In the genomic region with DNA sequence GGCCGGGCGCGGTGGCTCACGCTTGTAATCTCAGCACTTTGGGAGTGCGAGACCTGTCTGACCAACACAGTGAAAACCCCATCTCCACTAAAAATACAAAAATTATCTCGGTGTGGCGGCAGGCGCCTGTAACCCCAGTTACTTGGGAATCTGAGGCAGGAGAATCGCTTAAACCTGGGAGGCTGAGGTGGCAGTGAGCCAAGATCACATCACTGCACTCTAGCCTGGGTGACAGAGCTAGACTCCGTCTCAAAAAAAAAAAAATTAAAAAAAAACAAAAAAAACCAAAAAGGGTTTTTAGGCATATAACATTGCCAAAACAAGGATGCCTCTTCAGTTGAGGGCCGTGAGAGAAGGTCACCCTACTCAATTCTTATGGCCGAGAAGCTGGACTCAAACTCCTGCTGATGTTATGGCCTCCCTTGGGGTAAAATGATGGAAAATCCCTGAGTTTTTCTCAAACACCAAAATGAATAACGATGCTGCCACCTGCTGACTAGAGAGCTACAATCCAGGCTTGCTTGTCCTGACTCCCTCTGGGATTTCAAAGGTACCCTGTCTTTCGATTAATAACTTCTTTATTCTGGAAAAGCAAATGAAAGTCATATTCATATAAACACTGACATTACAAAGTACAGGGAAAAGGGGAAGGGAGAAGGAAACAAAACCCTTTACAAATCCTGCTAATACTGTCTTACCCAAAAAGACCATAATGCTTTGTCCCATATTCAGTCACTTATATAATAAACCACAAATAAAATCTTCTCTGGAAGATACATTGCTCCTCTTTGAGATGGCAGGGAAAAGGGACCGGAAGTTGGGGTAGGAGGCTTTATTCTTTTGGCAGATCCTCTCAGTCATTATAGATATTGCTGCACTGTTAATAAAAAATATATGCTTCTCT, we compare ENCODE assay signal across 9 cellular contexts. TPM values are rescaled to one million over a fixed set of nuclear protein-coding genes. Genes with fewer than 3 reads are reported as not detected.
A peak's percentile ranks its signal among the peaks of the same experiment; 100 is the strongest.
DNase-seq lines count a peak whose midpoint lies in the region; ATAC-seq, FAIRE-seq and TF ChIP-seq lines count a peak whose summit lies in the region.
"Had no signal": no experiment of that assay in that cellular context is flagged by ENCODE, and none has a peak within 500 bp of the region (broad histone marks: within the 10 kb centered on the region; RNA-seq: fewer than 3 reads in every experiment).

No MANE protein-coding gene starts in this region.

- POLR2A ChIA-PET in WTC11 (lab: Charles Lee) = interaction anchor here (0.8 to 1.8 kb wide), 5 partner anchors 21 to 91 kb away, joined by 3 to 16 read pairs (median 4); partner anchors contain the start of gene TAF12

- no peaks in the 10 kb centered on the region for H3K9me3 ChIP-seq in parathyroid adenoma (ENCODE audit: control insufficient read depth, low read length)

- DNase-seq in ACHN (peak; percentile 77), NCI-H146 treated with DMSO at 0.1 percent for 48 hours (lab: John Stamatoyannopoulos, UW; ENCODE audit: unreplicated experiment) (peak; percentile 29), WTC11 (ENCODE audit: low spot score) (peak; percentile 57), foreskin melanocyte (peak; percentile 77)

- H3K4me1 ChIP-seq in parathyroid adenoma = no peaks in the 10 kb centered on the region

- H2AFZ ChIP-seq in parathyroid adenoma = no peak overlapping the region

- H3K9ac ChIP-seq in parathyroid adenoma = no peak overlapping the region

- no peaks in the 10 kb centered on the region for H3K36me3 ChIP-seq in parathyroid adenoma (ENCODE audit: control insufficient read depth, insufficient read depth, low read length)

- in situ Hi-C loops in ACHN (cut with HindIII; ENCODE audit: low pct_ligation_motif_present, low pct_unique_long_range_greater_than_20kb, low sequenced_read_pairs) = no loop called here

- H3K4me3 Mint-ChIP-seq in WTC11 = no peak overlapping the region

- no peak overlapping the region for H3K4me2 ChIP-seq in parathyroid adenoma (ENCODE audit: low read length)

- ATAC-seq in WTC11 (peak; percentile 67), GM18867 (IDR thresholded peaks at IDR 0.05; ENCODE audit: unreplicated experiment) (no peak), GM18498 (IDR thresholded peaks at IDR 0.05; ENCODE audit: unreplicated experiment) (no peak)

- peaks cover 14% of the 10 kb centered on the region for H3K36me3 Mint-ChIP-seq in WTC11

- no peak overlapping the region for H3K4me3 ChIP-seq in parathyroid adenoma (ENCODE audit: low read depth, low read length)

- H3K79me2 ChIP-seq in parathyroid adenoma = no peaks in the 10 kb centered on the region

- TF ChIP-seq CTCF in WTC11 (IDR thresholded peaks at IDR 0.05) (peak; percentile 24; the same call in 1 of the 2 replicates), parathyroid adenoma (IDR thresholded peaks at IDR 0.05) (peak; percentile 53)

- FAIRE-seq in G401.6 (lab: Jason Lieb, UNC) = peak; percentile 90

- H3K4me1 Mint-ChIP-seq in WTC11 = peaks cover 23% of the 10 kb centered on the region

- H3K27ac ChIP-seq in parathyroid adenoma = no peak overlapping the region

- no peaks in the 10 kb centered on the region for H3K27me3 ChIP-seq in parathyroid adenoma (ENCODE audit: control insufficient read depth, insufficient read depth, low read length)

- CTCF ChIA-PET in WTC11 (lab: Charles Lee) = interaction anchor here (0.5 to 2.3 kb wide), 42 partner anchors 8 to 555 kb away, joined by 3 to 19 read pairs (median 4); partner anchors contain the start of genes GMEB1, PHACTR4 and TRNAU1AP

- no peaks in the 10 kb centered on the region for H3K9me3 Mint-ChIP-seq in WTC11

- peak overlapping the region; percentile 91; the same call in 1 of the 2 replicates for H3K27ac Mint-ChIP-seq in WTC11

- no peaks in the 10 kb centered on the region for H3K27me3 Mint-ChIP-seq in WTC11 (ENCODE audit: low read depth)

TF ChIP-seq in WTC11, 78 proteins besides CTCF, POLR2A, EP300 and RAD21 (continues in another document):
- no peak for TF ChIP-seq AFF4 (CRISPR knock-in tag; IDR thresholded peaks at IDR 0.05; ENCODE audit: borderline replicate concordance)
- TF ChIP-seq E2F4 (CRISPR knock-in tag; IDR thresholded peaks at IDR 0.05; ENCODE audit: borderline replicate concordance, low read depth) = no peak
- no peak for TF ChIP-seq ZNF317 (CRISPR knock-in tag; IDR thresholded peaks at IDR 0.05; ENCODE audit: borderline replicate concordance, low read depth)
- no peak for TF ChIP-seq CDX4 (CRISPR knock-in tag; IDR thresholded peaks at IDR 0.05; ENCODE audit: borderline replicate concordance)
- TF ChIP-seq FOXP4 (CRISPR knock-in tag; IDR thresholded peaks at IDR 0.05) = no peak
- TF ChIP-seq, protein P1, sequence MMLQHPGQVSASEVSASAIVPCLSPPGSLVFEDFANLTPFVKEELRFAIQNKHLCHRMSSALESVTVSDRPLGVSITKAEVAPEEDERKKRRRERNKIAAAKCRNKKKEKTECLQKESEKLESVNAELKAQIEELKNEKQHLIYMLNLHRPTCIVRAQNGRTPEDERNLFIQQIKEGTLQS (CRISPR knock-in tag; conservative IDR thresholded peaks at IDR 0.05) = no peak

RNA-seq across cellular contexts. Expression of gene RAB42, which starts 10.7 kb away (rescaled TPM):
- total RNA-seq in WTC11 (2021) = 8.9 to 12.6 TPM (median 10.1 TPM) in 3 replicates

RNA-seq across cellular contexts. Expression of gene TAF12, which starts 40.1 kb away (rescaled TPM):
- 18.6 to 23.3 TPM (median 22.1 TPM) in 3 replicates for total RNA-seq in WTC11 (2021)

RNA-seq across cellular contexts. Expression of gene RNU11, which starts 45.6 kb away (rescaled TPM):
- not detected in 3 replicates for total RNA-seq in WTC11 (2021)
- total RNA-seq: mononuclear cell had no signal

RNA-seq across cellular contexts. Expression of gene TRNAU1AP, which starts 49.9 kb away (rescaled TPM):
- 30.4 to 40.6 TPM (median 34.0 TPM) in 3 replicates for total RNA-seq in WTC11 (2021)
